Comparison of ENCODE assay signal across 1 cellular context in genomic region chr19:1324249-1324791, GRCh38.
TF ChIP-seq lines count a peak whose summit lies in the region.

No MANE protein-coding gene starts in this region.

TF ChIP-seq in endothelial cell of umbilical vein, 7 proteins besides CTCF, POLR2A, EP300 and RAD21:
- TF ChIP-seq GATA2 (IDR thresholded peaks at IDR 0.05; ENCODE audit: insufficient read depth, insufficient read length, low read depth, low read length): no peak
- no peak for TF ChIP-seq JUN (IDR thresholded peaks at IDR 0.05; ENCODE audit: borderline replicate concordance, insufficient read depth, insufficient read length, low read depth)
- TF ChIP-seq EZH2 (IDR thresholded peaks at IDR 0.05; ENCODE audit: borderline replicate concordance, low read depth, low read length, severe bottlenecking): no peak
- TF ChIP-seq MAX (IDR thresholded peaks at IDR 0.05; ENCODE audit: insufficient read depth, insufficient read length): no peak
- no peak for TF ChIP-seq POLR2AphosphoS5 (IDR thresholded peaks at IDR 0.05; ENCODE audit: insufficient read depth, low read depth, low read length)
- no peak for TF ChIP-seq MYC (IDR thresholded peaks at IDR 0.05; ENCODE audit: low read depth, low read length)
- TF ChIP-seq FOS (IDR thresholded peaks at IDR 0.05; ENCODE audit: borderline replicate concordance, insufficient read depth, low read length): no peak
